10 cellular contexts compared by ENCODE assay signal in genomic region chr2:23624378-23624777, GRCh38.
A peak's percentile ranks its signal among the peaks of the same experiment; 100 is the strongest.
DNase-seq lines count a peak whose midpoint lies in the region; ATAC-seq and TF ChIP-seq lines count a peak whose summit lies in the region.
"Had no signal": no experiment of that assay in that cellular context is flagged by ENCODE, and none has a peak within 500 bp of the region (broad histone marks: within the 10 kb centered on the region; RNA-seq: fewer than 3 reads in every experiment).

No MANE protein-coding gene starts in this region.

- CTCF ChIA-PET in Caco-2 (lab: Charles Lee) = interaction anchor here (0.5 to 1.2 kb wide), 4 partner anchors 9 to 122 kb away, joined by 3 to 4 read pairs (median 4); no protein-coding TSS in a partner anchor

- no peaks in the 10 kb centered on the region for H3K36me3 ChIP-seq in Caco-2 (ENCODE audit: control insufficient read depth, insufficient read depth, low read length)
- no peaks in the 10 kb centered on the region for H3K36me3 ChIP-seq in GM23248 (ENCODE audit: low read depth)

- H3K9me3 Mint-ChIP-seq in Caco-2 (ENCODE audit: unreplicated experiment) = peaks cover 11% of the 10 kb centered on the region
- peaks cover 9% of the 10 kb centered on the region for H3K9me3 Mint-ChIP-seq in activated naive CD8-positive, alpha-beta T cell treated with anti-CD3 and anti-CD28 coated beads for 36 hours
- H3K9me3 Mint-ChIP-seq in mesothelial cell of epicardium = peaks cover 5% of the 10 kb centered on the region

- H3K27me3 ChIP-seq in Caco-2 (replicated peaks; ENCODE audit: control insufficient read depth, insufficient read depth, low read length) = no peaks in the 10 kb centered on the region
- no peaks in the 10 kb centered on the region for H3K27me3 ChIP-seq in GM23248 (replicated peaks; ENCODE audit: insufficient read depth)
- H3K27me3 ChIP-seq: body of pancreas had no signal

- no peak overlapping the region for H2AFZ ChIP-seq in GM23248

- no peaks in the 10 kb centered on the region for H3K79me2 ChIP-seq in GM23248 (ENCODE audit: insufficient read depth)

- no peak overlapping the region for H3K27ac ChIP-seq in GM23248
- H3K27ac ChIP-seq: body of pancreas had no signal

- no peak overlapping the region for H3K4me3 Mint-ChIP-seq in Caco-2 (ENCODE audit: unreplicated experiment)
- no peak overlapping the region for H3K4me3 Mint-ChIP-seq in activated naive CD8-positive, alpha-beta T cell treated with anti-CD3 and anti-CD28 coated beads for 36 hours
- no peak overlapping the region for H3K4me3 Mint-ChIP-seq in mesothelial cell of epicardium

- no peak overlapping the region for H3K4me2 ChIP-seq in GM23248 (ENCODE audit: unreplicated experiment)

- H3F3A ChIP-seq in GM23248 (ENCODE audit: insufficient read depth) = no peaks in the 10 kb centered on the region

- H3K36me3 Mint-ChIP-seq in Caco-2 (ENCODE audit: insufficient read depth, unreplicated experiment) (no peaks in the 10 kb centered on the region), mesothelial cell of epicardium (no peaks in the 10 kb centered on the region)
- H3K36me3 Mint-ChIP-seq in activated naive CD8-positive, alpha-beta T cell treated with anti-CD3 and anti-CD28 coated beads for 36 hours = peaks cover 3% of the 10 kb centered on the region

- H3K27ac Mint-ChIP-seq in Caco-2 (ENCODE audit: unreplicated experiment) (no peak overlapping the region), mesothelial cell of epicardium (no peak overlapping the region)
- H3K27ac Mint-ChIP-seq in activated naive CD8-positive, alpha-beta T cell treated with anti-CD3 and anti-CD28 coated beads for 36 hours = no peak overlapping the region

- H3K27me3 Mint-ChIP-seq in Caco-2 (ENCODE audit: insufficient read depth, unreplicated experiment) = no peaks in the 10 kb centered on the region
- H3K27me3 Mint-ChIP-seq in activated naive CD8-positive, alpha-beta T cell treated with anti-CD3 and anti-CD28 coated beads for 36 hours = no peaks in the 10 kb centered on the region
- H3K27me3 Mint-ChIP-seq in mesothelial cell of epicardium (ENCODE audit: low read depth) = no peaks in the 10 kb centered on the region

- no peaks in the 10 kb centered on the region for H3K9me2 ChIP-seq in GM23248 (ENCODE audit: insufficient read depth)

- H3K9ac ChIP-seq in GM23248 = no peak overlapping the region

- no TSS peak for BruUV-seq in Caco-2 (replicated peaks; lab: Mats Ljungman, UMichigan)

- peak; percentile 36 to 55 for TF ChIP-seq CTCF in Caco-2 (IDR thresholded peaks at IDR 0.05; ENCODE audit: insufficient read depth in 1 of 2, low read depth in 1 of 2, low read length in 1 of 2, severe bottlenecking in 1 of 2, unreplicated experiment in 1 of 2)
- peak; percentile 73 for TF ChIP-seq CTCF in HFF-Myc (IDR thresholded peaks at IDR 0.05; ENCODE audit: low read depth, low read length, missing control alignments)
- TF ChIP-seq CTCF in mesothelial cell of epicardium (IDR thresholded peaks at IDR 0.05; ENCODE audit: unreplicated experiment) = peak; percentile 61

- no peak for ATAC-seq in HG03342 (IDR thresholded peaks at IDR 0.05; ENCODE audit: unreplicated experiment)
- ATAC-seq: body of pancreas had no signal

- no peaks in the 10 kb centered on the region for H3K4me1 ChIP-seq in Caco-2
- no peaks in the 10 kb centered on the region for H3K4me1 ChIP-seq in GM23248 (ENCODE audit: insufficient read depth)
- H3K4me1 ChIP-seq: body of pancreas had no signal

- H3K4me3 ChIP-seq in Caco-2 (ENCODE audit: low read depth, low read length) (no peak overlapping the region), HFF-Myc (replicated peaks; ENCODE audit: low read depth, low read length) (no peak overlapping the region), GM23248 (no peak overlapping the region)
- H3K4me3 ChIP-seq: body of pancreas had no signal

- H3K4me1 Mint-ChIP-seq in Caco-2 (ENCODE audit: low read depth, unreplicated experiment) = no peaks in the 10 kb centered on the region
- H3K4me1 Mint-ChIP-seq in activated naive CD8-positive, alpha-beta T cell treated with anti-CD3 and anti-CD28 coated beads for 36 hours = no peaks in the 10 kb centered on the region
- peaks cover 22% of the 10 kb centered on the region for H3K4me1 Mint-ChIP-seq in mesothelial cell of epicardium

- in situ Hi-C loops in GM23248 (cut with MboI) = no loop called here

- WGBS in GM23248 (ENCODE audit: low coverage in 1 of 2, low lambda C conversion rate in 2 of 2, missing lambda C conversion rate in 2 of 2), 2 experiments = 53% methylated on average over 5 of the region's 5 CpGs

- peaks cover 14% of the 10 kb centered on the region for H3K9me3 ChIP-seq in Caco-2
- H3K9me3 ChIP-seq in GM23248 (ENCODE audit: low read depth) = no peaks in the 10 kb centered on the region
- H3K9me3 ChIP-seq: body of pancreas had no signal

- no peaks in the 10 kb centered on the region for H4K20me1 ChIP-seq in GM23248 (ENCODE audit: insufficient read depth)

- POLR2A ChIA-PET in Caco-2 (lab: Charles Lee) = no interaction called here

- intact Hi-C loops in Caco-2 (cut with micrococcal nuclease; ENCODE audit: unreplicated experiment) = no loop called here

- peak in 1 of 2 experiments; percentile 19 for DNase-seq in Caco-2
- DNase-seq in HFF-Myc (ENCODE audit: extremely low read depth, low read depth) = no peak
- DNase-seq in activated naive CD8-positive, alpha-beta T cell treated with anti-CD3 and anti-CD28 coated beads for 36 hours = peak; percentile 20
- DNase-seq in mesothelial cell of epicardium (ENCODE audit: low spot score in 2 of 2, unreplicated experiment in 2 of 2) = no peak
- no peak for DNase-seq in GM23248
- no peak for DNase-seq in cerebellum (ENCODE audit: low spot score)
- DNase-seq in NCI-H345 treated with DMSO at 0.1 percent for 48 hours (lab: John Stamatoyannopoulos, UW; ENCODE audit: unreplicated experiment) = no peak
- DNase-seq: body of pancreas, NCI-H526 treated with DMSO at 0.1 percent for 48 hours had no signal
